27 cellular contexts compared by ENCODE assay signal in the genomic region with DNA sequence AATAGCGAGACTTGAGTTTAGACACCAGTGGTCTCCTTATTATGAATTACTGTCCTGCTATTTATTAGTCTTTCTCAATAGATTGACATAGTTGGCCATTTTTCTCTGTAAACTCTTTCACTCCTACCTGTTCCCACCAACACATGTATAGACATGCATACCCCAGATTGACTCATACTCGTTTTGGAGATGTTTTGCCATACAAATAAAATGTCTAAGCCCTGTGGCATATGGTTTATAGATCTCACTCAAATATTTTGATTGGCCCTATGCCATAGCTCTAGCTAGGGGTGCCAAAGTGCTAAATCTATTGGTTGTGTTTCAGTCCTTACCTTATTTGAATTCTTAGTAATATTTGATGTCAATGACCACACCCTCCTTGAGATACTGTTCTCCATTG. TPM values are rescaled to one million over a fixed set of nuclear protein-coding genes. Genes with fewer than 3 reads are reported as not detected.
A peak's percentile ranks its signal among the peaks of the same experiment; 100 is the strongest.
DNase-seq lines count a peak whose midpoint lies in the region; ATAC-seq, FAIRE-seq and TF ChIP-seq lines count a peak whose summit lies in the region.
"Had no signal": no experiment of that assay in that cellular context is flagged by ENCODE, and none has a peak within 500 bp of the region (broad histone marks: within the 10 kb centered on the region; RNA-seq: fewer than 3 reads in every experiment).

No MANE protein-coding gene starts in this region.

- no peaks in the 10 kb centered on the region for H3K27me3 Mint-ChIP-seq in activated naive CD4-positive, alpha-beta T cell treated with anti-CD3 and anti-CD28 coated beads for 36 hours (ENCODE audit: low read depth)
- H3K27me3 Mint-ChIP-seq: activated CD4-positive, alpha-beta memory T cell treated with anti-CD3 and anti-CD28 coated beads for 36 hours; stimulated activated naive B cell treated with anti-CD40 and anti-IgM and Interleukin-4, amounts not matched to agents 10 μg/mL and 1 μg/mL and 100 μg/mL, for 72 hours had no signal

- H3K4me3 Mint-ChIP-seq in activated naive CD4-positive, alpha-beta T cell treated with anti-CD3 and anti-CD28 coated beads for 36 hours, result no peak overlapping the region
- H3K4me3 Mint-ChIP-seq: activated CD4-positive, alpha-beta memory T cell treated with anti-CD3 and anti-CD28 coated beads for 36 hours; HFFc6; neural progenitor cell; stimulated activated naive B cell treated with anti-CD40 and anti-IgM and Interleukin-4, amounts not matched to agents 10 μg/mL and 1 μg/mL and 100 μg/mL, for 72 hours had no signal

- peaks cover 20% of the 10 kb centered on the region for H3K9me3 Mint-ChIP-seq in activated naive CD4-positive, alpha-beta T cell treated with anti-CD3 and anti-CD28 coated beads for 36 hours
- H3K9me3 Mint-ChIP-seq: HFFc6, neural progenitor cell had no signal

- peaks cover 50% of the 10 kb centered on the region for H3K4me1 Mint-ChIP-seq in activated naive CD4-positive, alpha-beta T cell treated with anti-CD3 and anti-CD28 coated beads for 36 hours (ENCODE audit: low read depth)
- H3K4me1 Mint-ChIP-seq: neural progenitor cell; stimulated activated naive B cell treated with anti-CD40 and anti-IgM and Interleukin-4, amounts not matched to agents 10 μg/mL and 1 μg/mL and 100 μg/mL, for 72 hours had no signal

- H3K36me3 Mint-ChIP-seq in activated naive CD4-positive, alpha-beta T cell treated with anti-CD3 and anti-CD28 coated beads for 36 hours (ENCODE audit: low read depth), result peaks cover 27% of the 10 kb centered on the region
- H3K36me3 Mint-ChIP-seq: neural progenitor cell had no signal

- H3K27ac Mint-ChIP-seq in activated naive CD4-positive, alpha-beta T cell treated with anti-CD3 and anti-CD28 coated beads for 36 hours, result peak overlapping the region; percentile 4
- H3K27ac Mint-ChIP-seq: activated CD4-positive, alpha-beta memory T cell treated with anti-CD3 and anti-CD28 coated beads for 36 hours; HFFc6; neural progenitor cell; stimulated activated naive B cell treated with anti-CD40 and anti-IgM and Interleukin-4, amounts not matched to agents 10 μg/mL and 1 μg/mL and 100 μg/mL, for 72 hours had no signal

- FAIRE-seq in GM12892 (lab: Jason Lieb, UNC), result peak; percentile 75
- FAIRE-seq: colon, GM12878, TTC549 had no signal

- no peak for DNase-seq in activated naive CD4-positive, alpha-beta T cell treated with anti-CD3 and anti-CD28 coated beads for 36 hours
- no peak for DNase-seq in activated naive CD4-positive, alpha-beta T cell (lab: John Stamatoyannopoulos, UW)
- no peak for DNase-seq in GM12892 (ENCODE audit: insufficient read length)
- DNase-seq in SHP77 (lab: John Stamatoyannopoulos, UW), result peak; percentile 14 to 30
- no peak for DNase-seq in left colon
- no peak for DNase-seq in NCI-H2227 (lab: John Stamatoyannopoulos, UW; ENCODE audit: unreplicated experiment)
- no peak for DNase-seq in HCEC 1CT
- DNase-seq: activated CD4-positive, alpha-beta memory T cell treated with anti-CD3 and anti-CD28 coated beads for 36 hours; activated effector memory CD4-positive, alpha-beta T cell treated with anti-CD3 and anti-CD28 coated beads, Interleukin-2, amount 50 U/mL, for 16 hours; BE2C; effector CD4-positive, alpha-beta T cell; EL; heart left ventricle; HFFc6; Kasumi-1; kidney glomerular epithelial cell; NCI-H146; NCI-H526 treated with DMSO at 0.1 percent for 48 hours; stimulated activated CD4-positive, alpha-beta T cell treated with anti-CD3 and anti-CD28 coated beads, Interleukin-12 subunit alpha, Interleukin-12 subunit beta, amount 100 ng/mL, for 4 hours; stimulated activated CD4-positive, alpha-beta T cell treated with anti-CD3 and anti-CD28 coated beads, Interleukin-4, amount 100 ng/mL, for 4 hours; stimulated activated naive B cell treated with anti-CD40 and anti-IgM and Interleukin-4, amounts not matched to agents 10 μg/mL and 1 μg/mL and 100 μg/mL, for 72 hours had no signal

- TF ChIP-seq POLR2A in GM12892 (IDR thresholded peaks at IDR 0.05; ENCODE audit: low read depth, low read length), result no peak

- CTCF ChIA-PET in activated naive CD4-positive, alpha-beta T cell treated with anti-CD3 and anti-CD28 coated beads for 36 hours (lab: Charles Lee), result interaction anchor here (0.6 to 1.6 kb wide), 4 partner anchors 11 to 55 kb away, joined by 3 to 8 read pairs (median 3); no protein-coding TSS in a partner anchor

- intact Hi-C loops in activated naive CD4-positive, alpha-beta T cell treated with anti-CD3 and anti-CD28 coated beads for 36 hours (cut with micrococcal nuclease), result loop anchor here (1.0 kb wide), 1 partner anchor 8 kb away; no protein-coding TSS in a partner anchor
- intact Hi-C loops in left colon (cut with DNase I, micrococcal nuclease), result no loop called here

- ATAC-seq in left colon (peak; percentile 46), HG03280 (IDR thresholded peaks at IDR 0.05; ENCODE audit: unreplicated experiment) (no peak)
- ATAC-seq: GM12878; heart left ventricle; sciatic nerve; stimulated activated naive B cell treated with anti-CD40 and anti-IgM and Interleukin-4, amounts not matched to agents 10 μg/mL and 1 μg/mL and 100 μg/mL, for 72 hours had no signal

RNA-seq across cellular contexts. Expression of a gene that starts 42.3 kb away (rescaled TPM):
- 10 to 100 TPM; 40.6 to 44.4 TPM for total RNA-seq in activated naive CD4-positive, alpha-beta T cell treated with anti-CD3 and anti-CD28 coated beads for 36 hours
- 34.9 TPM for polyA plus RNA-seq in GM12892 (2012; ENCODE audit: missing spikeins)
- total RNA-seq in left colon, result 1 to 10 TPM; 1.8 to 3.1 TPM

Comparison
In these comparisons a context has a peak if more than half of its experiments do, and no peak if none do; other contexts are left out.
1. DNase-seq: peak in SHP77 (2 of 2); none in activated naive CD4-positive, alpha-beta T cell treated with anti-CD3 and anti-CD28 coated beads for 36 hours (single experiment), activated naive CD4-positive, alpha-beta T cell (0 of 4), GM12892 (single experiment), left colon (0 of 2), NCI-H2227 (single experiment) and HCEC 1CT (single experiment).
2. RNA of a gene that starts 42.3 kb away (total RNA-seq): 40.6 to 44.4 TPM in activated naive CD4-positive, alpha-beta T cell treated with anti-CD3 and anti-CD28 coated beads for 36 hours; 1.8 to 3.1 TPM in left colon; every median in the first group is over 10 times any median in the second.